1 cellular context compared by ENCODE assay signal in genomic region chr1:201226859-201227488, GRCh38.
TF ChIP-seq lines count a peak whose summit lies in the region.

No MANE protein-coding gene starts in this region.

TF ChIP-seq in H1, 55 proteins besides CTCF, POLR2A, EP300 and RAD21:
- TF ChIP-seq NRF1 (IDR thresholded peaks at IDR 0.05; ENCODE audit: low read depth, low read length) (no peak), RFX5 (IDR thresholded peaks at IDR 0.05; ENCODE audit: borderline replicate concordance, low read depth, low read length) (no peak), TBP (IDR thresholded peaks at IDR 0.05; ENCODE audit: low read depth, low read length) (no peak), SP1 (IDR thresholded peaks at IDR 0.05; ENCODE audit: low read depth, low read length) (no peak), JUN (IDR thresholded peaks at IDR 0.05; ENCODE audit: low read depth, low read length) (no peak), HDAC6 (IDR thresholded peaks at IDR 0.05; ENCODE audit: low read depth, low read length) (no peak), ATF2 (IDR thresholded peaks at IDR 0.05; ENCODE audit: low read length) (no peak), CBX5 (IDR thresholded peaks at IDR 0.05; ENCODE audit: low read depth, low read length) (no peak), CREB1 (IDR thresholded peaks at IDR 0.05) (no peak)
- TF ChIP-seq, protein P1, sequence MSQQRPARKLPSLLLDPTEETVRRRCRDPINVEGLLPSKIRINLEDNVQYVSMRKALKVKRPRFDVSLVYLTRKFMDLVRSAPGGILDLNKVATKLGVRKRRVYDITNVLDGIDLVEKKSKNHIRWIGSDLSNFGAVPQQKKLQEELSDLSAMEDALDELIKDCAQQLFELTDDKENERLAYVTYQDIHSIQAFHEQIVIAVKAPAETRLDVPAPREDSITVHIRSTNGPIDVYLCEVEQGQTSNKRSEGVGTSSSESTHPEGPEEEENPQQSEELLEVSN (IDR thresholded peaks at IDR 0.05), result no peak
